ENCODE assay signal across 8 cellular contexts in the genomic region with DNA sequence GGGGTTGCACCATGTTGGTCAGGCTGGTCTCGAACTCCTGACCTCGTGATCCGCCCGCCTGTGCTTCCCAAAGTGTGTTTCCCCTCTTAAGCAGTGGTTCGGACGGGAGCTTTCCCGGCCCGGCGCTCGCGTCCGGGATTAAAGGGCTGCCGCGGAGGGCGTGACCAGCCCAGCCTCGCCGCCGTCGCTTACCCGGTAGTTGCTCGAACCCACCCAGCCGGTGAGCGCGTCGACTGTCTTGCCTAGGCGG. TPM values are rescaled to one million over a fixed set of nuclear protein-coding genes. Genes with fewer than 3 reads are reported as not detected.
DNase-seq lines count a peak whose midpoint lies in the region; ATAC-seq, FAIRE-seq and TF ChIP-seq lines count a peak whose summit lies in the region.

No MANE protein-coding gene starts in this region.

- peak overlapping the region; percentile 95 for H3K4me3 ChIP-seq in BLaER1
- H3K4me3 ChIP-seq in WI38 (ENCODE audit: low read depth, low read length), result peak overlapping the region; percentile 83
- peak overlapping the region; percentile 86 to 90 for H3K4me3 ChIP-seq in tibial artery

- peaks cover 3 to 16% of the 10 kb centered on the region in 2 donors for H3K27me3 Mint-ChIP-seq in natural killer cell (ENCODE audit: low read depth in 2 of 2)

- H3K9ac ChIP-seq in BLaER1, result peak overlapping the region; percentile 89

- peaks cover 3% of the 10 kb centered on the region; the same call in 1 of the 2 replicates for H3K9me3 ChIP-seq in BLaER1
- no peaks in the 10 kb centered on the region for H3K9me3 ChIP-seq in tibial artery

- H3K4me2 ChIP-seq in BLaER1, result peak overlapping the region; percentile 92

- no peak overlapping the region for H3K27ac Mint-ChIP-seq in natural killer cell

- peaks cover 42% of the 10 kb centered on the region for H4K20me1 ChIP-seq in BLaER1

- no peaks in the 10 kb centered on the region for H3K36me3 Mint-ChIP-seq in natural killer cell

- H3K36me3 ChIP-seq in BLaER1 (peaks cover 8% of the 10 kb centered on the region), tibial artery (no peaks in the 10 kb centered on the region)

- H3K9me3 Mint-ChIP-seq in natural killer cell, result no peaks in the 10 kb centered on the region

- H3K27me3 ChIP-seq in BLaER1 (no peaks in the 10 kb centered on the region), tibial artery (no peaks in the 10 kb centered on the region)

- no peak overlapping the region for H3K4me3 Mint-ChIP-seq in natural killer cell

- no peak for DNase-seq in natural killer cell
- DNase-seq in tibial artery, result peak in 1 of 2 donors; percentile 83
- no peak for DNase-seq in GM12892 (ENCODE audit: insufficient read length)

- peaks cover 6 to 10% of the 10 kb centered on the region in 2 donors for H3K4me1 Mint-ChIP-seq in natural killer cell

- no peak for TF ChIP-seq POLR2A in GM12892 (IDR thresholded peaks at IDR 0.05; ENCODE audit: low read depth, low read length)

- peaks cover 20% of the 10 kb centered on the region for H3K4me1 ChIP-seq in BLaER1
- peaks cover 0 to 45% (median 11%) of the 10 kb centered on the region in 4 donors for H3K4me1 ChIP-seq in tibial artery

- intact Hi-C loops in natural killer cell (cut with micrococcal nuclease) (loop anchor here (1.0 to 5.0 kb wide), 3 partner anchors 58 to 275 kb away; a partner anchor contains a TSS), tibial artery (cut with DNase I; ENCODE audit: low total_unique reads) (loop anchor here (5.0 to 10.0 kb wide), 2 partner anchors 57 to 80 kb away; a partner anchor contains a TSS)

- ATAC-seq in GM19351 (IDR thresholded peaks at IDR 0.05; ENCODE audit: unreplicated experiment) (peak; percentile 65), HG03378 (IDR thresholded peaks at IDR 0.05; ENCODE audit: unreplicated experiment) (peak; percentile 44), esophagus mucosa (peak; percentile 89), natural killer cell (peak; percentile 51 to 73 (median 54))

- H3K27ac ChIP-seq in BLaER1, result peak overlapping the region; percentile 89
- peak overlapping the region; percentile 94 to 99 for H3K27ac ChIP-seq in tibial artery

- no peak for TF ChIP-seq CTCF in WI38 (IDR thresholded peaks at IDR 0.05; ENCODE audit: low read depth, low read length)
- TF ChIP-seq CTCF in natural killer cell (IDR thresholded peaks at IDR 0.05), result no peak
- no peak for TF ChIP-seq CTCF in tibial artery (IDR thresholded peaks at IDR 0.05)

- FAIRE-seq in GM12892 (lab: Jason Lieb, UNC), result no peak

RNA-seq across cellular contexts. Expression of a gene that starts 0.5 kb away (rescaled TPM):
- total RNA-seq in esophagus mucosa (30.2 TPM), natural killer cell (100 to 1,000 TPM in 1 of 3 donors, 10 to 100 TPM in 2; 93.8 to 109 (median 99.3) TPM)
- polyA plus RNA-seq in GM12892 (2012; ENCODE audit: missing spikeins), result 13.6 TPM
